In genomic region chr21:46128106-46128982, GRCh38 we compare ENCODE assay signal across 1 cellular context.
TF ChIP-seq lines count a peak whose summit lies in the region.

No MANE protein-coding gene starts in this region.

TF ChIP-seq in IMR-90, 13 proteins besides CTCF, POLR2A, EP300 and RAD21:
- TF ChIP-seq USF2 (IDR thresholded peaks at IDR 0.05; ENCODE audit: low read depth, low read length) (no peak), MAFK (IDR thresholded peaks at IDR 0.05; ENCODE audit: low read depth, low read length) (no peak), SMC3 (IDR thresholded peaks at IDR 0.05; ENCODE audit: low read depth, low read length) (no peak), RCOR1 (IDR thresholded peaks at IDR 0.05; ENCODE audit: insufficient replicate concordance, low read length) (no peak), CHD1 (IDR thresholded peaks at IDR 0.05; ENCODE audit: low read depth, low read length) (no peak), MXI1 (IDR thresholded peaks at IDR 0.05; ENCODE audit: borderline replicate concordance, low read depth, low read length) (no peak), MAZ (IDR thresholded peaks at IDR 0.05; ENCODE audit: borderline replicate concordance, low read depth, low read length) (no peak), CEBPB (IDR thresholded peaks at IDR 0.05; ENCODE audit: low read depth, low read length) (no peak), NFE2L2 (IDR thresholded peaks at IDR 0.05; ENCODE audit: low read depth, low read length) (no peak), ELK1 (IDR thresholded peaks at IDR 0.05; ENCODE audit: borderline replicate concordance, low read depth, low read length) (no peak), FOS (IDR thresholded peaks at IDR 0.05; ENCODE audit: low read depth, low read length) (no peak), RFX5 (IDR thresholded peaks at IDR 0.05; ENCODE audit: low read depth, low read length) (no peak), BHLHE40 (IDR thresholded peaks at IDR 0.05; ENCODE audit: low read depth, low read length) (no peak)
